In genomic region chr21:43399136-43399535, GRCh38 we compare ENCODE assay signal across 7 cellular contexts. TPM values are rescaled to one million over a fixed set of nuclear protein-coding genes. Genes with fewer than 3 reads are reported as not detected.
DNase-seq lines count a peak whose midpoint lies in the region; ATAC-seq lines count a peak whose summit lies in the region.
"Not testable (repeated sequence)": the region's sequence is repeated elsewhere in the genome, so short reads cannot be mapped to it uniquely, and the experiment has no call there.

No MANE protein-coding gene starts in this region.

- H3K4me1 Mint-ChIP-seq in activated CD8-positive, alpha-beta memory T cell treated with anti-CD3 and anti-CD28 coated beads, Interleukin-2, amount 10 ng/mL, durations not matched to agents 7 days and 5 days; central memory CD8-positive, alpha-beta T cell; memory B cell; stimulated activated effector memory CD8-positive, alpha-beta T cell treated with anti-CD3 and anti-CD28 coated beads, Interleukin-12 subunit alpha, Interleukin-12 subunit beta, amount 100 ng/mL, for 72 hours: not testable (repeated sequence)

- CTCF ChIA-PET in activated CD8-positive, alpha-beta memory T cell treated with anti-CD3 and anti-CD28 coated beads, Interleukin-2, amount 10 ng/mL, durations not matched to agents 7 days and 5 days (lab: Charles Lee) = not testable (repeated sequence)

- not testable (repeated sequence) for H3K4me3 Mint-ChIP-seq in activated CD8-positive, alpha-beta memory T cell treated with anti-CD3 and anti-CD28 coated beads, Interleukin-2, amount 10 ng/mL, durations not matched to agents 7 days and 5 days; central memory CD8-positive, alpha-beta T cell; memory B cell; stimulated activated effector memory CD8-positive, alpha-beta T cell treated with anti-CD3 and anti-CD28 coated beads, Interleukin-12 subunit alpha, Interleukin-12 subunit beta, amount 100 ng/mL, for 72 hours

- DNase-seq in activated CD8-positive, alpha-beta memory T cell treated with anti-CD3 and anti-CD28 coated beads, Interleukin-2, amount 10 ng/mL, durations not matched to agents 7 days and 5 days; central memory CD8-positive, alpha-beta T cell (ENCODE audit: low spot score in 2 of 2); memory B cell (ENCODE audit: low spot score in 2 of 2); stimulated activated effector memory CD8-positive, alpha-beta T cell treated with anti-CD3 and anti-CD28 coated beads, Interleukin-12 subunit alpha, Interleukin-12 subunit beta, amount 100 ng/mL, for 72 hours (ENCODE audit: low spot score in 2 of 2): not testable (repeated sequence)

- not testable (repeated sequence) for H3K9me3 Mint-ChIP-seq in activated CD8-positive, alpha-beta memory T cell treated with anti-CD3 and anti-CD28 coated beads, Interleukin-2, amount 10 ng/mL, durations not matched to agents 7 days and 5 days (ENCODE audit: low read depth); central memory CD8-positive, alpha-beta T cell; memory B cell; stimulated activated effector memory CD8-positive, alpha-beta T cell treated with anti-CD3 and anti-CD28 coated beads, Interleukin-12 subunit alpha, Interleukin-12 subunit beta, amount 100 ng/mL, for 72 hours

- not testable (repeated sequence) for H3K27ac Mint-ChIP-seq in activated CD8-positive, alpha-beta memory T cell treated with anti-CD3 and anti-CD28 coated beads, Interleukin-2, amount 10 ng/mL, durations not matched to agents 7 days and 5 days; central memory CD8-positive, alpha-beta T cell (ENCODE audit: low read depth); memory B cell; stimulated activated effector memory CD8-positive, alpha-beta T cell treated with anti-CD3 and anti-CD28 coated beads, Interleukin-12 subunit alpha, Interleukin-12 subunit beta, amount 100 ng/mL, for 72 hours

- peak; percentile 22 for ATAC-seq in GM18511 (IDR thresholded peaks at IDR 0.05; ENCODE audit: unreplicated experiment)
- peak; percentile 28 for ATAC-seq in HG02759 (IDR thresholded peaks at IDR 0.05; ENCODE audit: unreplicated experiment)
- ATAC-seq in HG03571 (IDR thresholded peaks at IDR 0.05; ENCODE audit: unreplicated experiment) = peak; percentile 26
- peak; percentile 34 for ATAC-seq in activated CD8-positive, alpha-beta memory T cell treated with anti-CD3 and anti-CD28 coated beads, Interleukin-2, amount 10 ng/mL, durations not matched to agents 7 days and 5 days
- peak; percentile 63 for ATAC-seq in central memory CD8-positive, alpha-beta T cell (replicated peaks; ENCODE audit: extremely low read depth, poor library complexity, severe bottlenecking)
- ATAC-seq in memory B cell (ENCODE audit: low read depth) = peak; percentile 63
- ATAC-seq in stimulated activated effector memory CD8-positive, alpha-beta T cell treated with anti-CD3 and anti-CD28 coated beads, Interleukin-12 subunit alpha, Interleukin-12 subunit beta, amount 100 ng/mL, for 72 hours = peak; percentile 69

- H3K36me3 Mint-ChIP-seq in activated CD8-positive, alpha-beta memory T cell treated with anti-CD3 and anti-CD28 coated beads, Interleukin-2, amount 10 ng/mL, durations not matched to agents 7 days and 5 days; central memory CD8-positive, alpha-beta T cell (ENCODE audit: insufficient read depth); memory B cell; stimulated activated effector memory CD8-positive, alpha-beta T cell treated with anti-CD3 and anti-CD28 coated beads, Interleukin-12 subunit alpha, Interleukin-12 subunit beta, amount 100 ng/mL, for 72 hours: not testable (repeated sequence)

- H3K27me3 Mint-ChIP-seq in activated CD8-positive, alpha-beta memory T cell treated with anti-CD3 and anti-CD28 coated beads, Interleukin-2, amount 10 ng/mL, durations not matched to agents 7 days and 5 days; central memory CD8-positive, alpha-beta T cell; memory B cell: not testable (repeated sequence)

RNA-seq across cellular contexts. Expression of gene SIK1, which starts 27.8 kb away (rescaled TPM):
- total RNA-seq in activated CD8-positive, alpha-beta memory T cell treated with anti-CD3 and anti-CD28 coated beads, Interleukin-2, amount 10 ng/mL, durations not matched to agents 7 days and 5 days = 1 to 10 TPM; 7.8 to 7.9 TPM
